Comparison of ENCODE assay signal across 2 cellular contexts in the genomic region with DNA sequence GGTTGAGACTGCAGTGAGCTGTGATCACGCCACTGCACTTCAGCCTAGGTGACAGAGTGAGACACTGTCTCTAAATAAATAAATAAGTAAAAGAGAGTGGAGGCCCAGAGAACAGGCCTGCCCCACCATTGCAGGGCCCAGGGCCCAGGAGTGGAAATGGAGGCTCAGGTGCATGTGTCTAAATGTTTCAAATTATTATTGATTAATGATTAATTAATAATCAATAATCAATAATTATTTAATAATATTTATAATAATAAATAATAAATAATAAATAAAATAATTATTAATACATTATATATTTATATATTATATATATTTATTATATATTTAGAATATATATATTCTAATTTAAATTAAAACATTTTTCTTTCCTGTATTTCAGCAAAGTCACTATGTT.
TF ChIP-seq lines count a peak whose summit lies in the region.

No MANE protein-coding gene starts in this region.

TF ChIP-seq in HCT116, 20 proteins besides CTCF, POLR2A, EP300 and RAD21 (continued from another document):
- TF ChIP-seq, protein P1, sequence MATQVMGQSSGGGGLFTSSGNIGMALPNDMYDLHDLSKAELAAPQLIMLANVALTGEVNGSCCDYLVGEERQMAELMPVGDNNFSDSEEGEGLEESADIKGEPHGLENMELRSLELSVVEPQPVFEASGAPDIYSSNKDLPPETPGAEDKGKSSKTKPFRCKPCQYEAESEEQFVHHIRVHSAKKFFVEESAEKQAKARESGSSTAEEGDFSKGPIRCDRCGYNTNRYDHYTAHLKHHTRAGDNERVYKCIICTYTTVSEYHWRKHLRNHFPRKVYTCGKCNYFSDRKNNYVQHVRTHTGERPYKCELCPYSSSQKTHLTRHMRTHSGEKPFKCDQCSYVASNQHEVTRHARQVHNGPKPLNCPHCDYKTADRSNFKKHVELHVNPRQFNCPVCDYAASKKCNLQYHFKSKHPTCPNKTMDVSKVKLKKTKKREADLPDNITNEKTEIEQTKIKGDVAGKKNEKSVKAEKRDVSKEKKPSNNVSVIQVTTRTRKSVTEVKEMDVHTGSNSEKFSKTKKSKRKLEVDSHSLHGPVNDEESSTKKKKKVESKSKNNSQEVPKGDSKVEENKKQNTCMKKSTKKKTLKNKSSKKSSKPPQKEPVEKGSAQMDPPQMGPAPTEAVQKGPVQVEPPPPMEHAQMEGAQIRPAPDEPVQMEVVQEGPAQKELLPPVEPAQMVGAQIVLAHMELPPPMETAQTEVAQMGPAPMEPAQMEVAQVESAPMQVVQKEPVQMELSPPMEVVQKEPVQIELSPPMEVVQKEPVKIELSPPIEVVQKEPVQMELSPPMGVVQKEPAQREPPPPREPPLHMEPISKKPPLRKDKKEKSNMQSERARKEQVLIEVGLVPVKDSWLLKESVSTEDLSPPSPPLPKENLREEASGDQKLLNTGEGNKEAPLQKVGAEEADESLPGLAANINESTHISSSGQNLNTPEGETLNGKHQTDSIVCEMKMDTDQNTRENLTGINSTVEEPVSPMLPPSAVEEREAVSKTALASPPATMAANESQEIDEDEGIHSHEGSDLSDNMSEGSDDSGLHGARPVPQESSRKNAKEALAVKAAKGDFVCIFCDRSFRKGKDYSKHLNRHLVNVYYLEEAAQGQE (IDR thresholded peaks at IDR 0.05; ENCODE audit: low read depth): no peak
- TF ChIP-seq, protein P2, sequence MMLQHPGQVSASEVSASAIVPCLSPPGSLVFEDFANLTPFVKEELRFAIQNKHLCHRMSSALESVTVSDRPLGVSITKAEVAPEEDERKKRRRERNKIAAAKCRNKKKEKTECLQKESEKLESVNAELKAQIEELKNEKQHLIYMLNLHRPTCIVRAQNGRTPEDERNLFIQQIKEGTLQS (IDR thresholded peaks at IDR 0.05): no peak
- TF ChIP-seq EZH2 (IDR thresholded peaks at IDR 0.05) (no peak), ZNF274 (IDR thresholded peaks at IDR 0.05; ENCODE audit: low read depth, low read length) (no peak), TCF7L2 (IDR thresholded peaks at IDR 0.05; ENCODE audit: borderline replicate concordance, extremely low read depth, insufficient read depth, insufficient read length) (no peak), EZH2phosphoT487 (IDR thresholded peaks at IDR 0.05; ENCODE audit: borderline replicate concordance) (no peak), JUND (IDR thresholded peaks at IDR 0.05) (no peak), EGR1 (IDR thresholded peaks at IDR 0.05; ENCODE audit: low read depth) (no peak), SP1 (IDR thresholded peaks at IDR 0.05; ENCODE audit: low read depth) (no peak), CBX3 (IDR thresholded peaks at IDR 0.05; ENCODE audit: low read depth) (no peak), ELF1 (IDR thresholded peaks at IDR 0.05; ENCODE audit: borderline replicate concordance, low read depth) (no peak), POLR2AphosphoS5 (IDR thresholded peaks at IDR 0.05; ENCODE audit: low read depth, low read length) (no peak), SRF (IDR thresholded peaks at IDR 0.05; ENCODE audit: low read depth) (no peak)
- TF ChIP-seq, protein P3, sequence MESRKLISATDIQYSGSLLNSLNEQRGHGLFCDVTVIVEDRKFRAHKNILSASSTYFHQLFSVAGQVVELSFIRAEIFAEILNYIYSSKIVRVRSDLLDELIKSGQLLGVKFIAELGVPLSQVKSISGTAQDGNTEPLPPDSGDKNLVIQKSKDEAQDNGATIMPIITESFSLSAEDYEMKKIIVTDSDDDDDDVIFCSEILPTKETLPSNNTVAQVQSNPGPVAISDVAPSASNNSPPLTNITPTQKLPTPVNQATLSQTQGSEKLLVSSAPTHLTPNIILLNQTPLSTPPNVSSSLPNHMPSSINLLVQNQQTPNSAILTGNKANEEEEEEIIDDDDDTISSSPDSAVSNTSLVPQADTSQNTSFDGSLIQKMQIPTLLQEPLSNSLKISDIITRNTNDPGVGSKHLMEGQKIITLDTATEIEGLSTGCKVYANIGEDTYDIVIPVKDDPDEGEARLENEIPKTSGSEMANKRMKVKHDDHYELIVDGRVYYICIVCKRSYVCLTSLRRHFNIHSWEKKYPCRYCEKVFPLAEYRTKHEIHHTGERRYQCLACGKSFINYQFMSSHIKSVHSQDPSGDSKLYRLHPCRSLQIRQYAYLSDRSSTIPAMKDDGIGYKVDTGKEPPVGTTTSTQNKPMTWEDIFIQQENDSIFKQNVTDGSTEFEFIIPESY (IDR thresholded peaks at IDR 0.05; ENCODE audit: extremely low read depth, insufficient replicate concordance, low read length): no peak
- TF ChIP-seq, protein P4, sequence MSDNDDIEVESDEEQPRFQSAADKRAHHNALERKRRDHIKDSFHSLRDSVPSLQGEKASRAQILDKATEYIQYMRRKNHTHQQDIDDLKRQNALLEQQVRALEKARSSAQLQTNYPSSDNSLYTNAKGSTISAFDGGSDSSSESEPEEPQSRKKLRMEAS (IDR thresholded peaks at IDR 0.05): no peak

TF ChIP-seq in K562, 482 proteins besides CTCF, POLR2A, EP300 and RAD21:
- TF ChIP-seq, protein P5, sequence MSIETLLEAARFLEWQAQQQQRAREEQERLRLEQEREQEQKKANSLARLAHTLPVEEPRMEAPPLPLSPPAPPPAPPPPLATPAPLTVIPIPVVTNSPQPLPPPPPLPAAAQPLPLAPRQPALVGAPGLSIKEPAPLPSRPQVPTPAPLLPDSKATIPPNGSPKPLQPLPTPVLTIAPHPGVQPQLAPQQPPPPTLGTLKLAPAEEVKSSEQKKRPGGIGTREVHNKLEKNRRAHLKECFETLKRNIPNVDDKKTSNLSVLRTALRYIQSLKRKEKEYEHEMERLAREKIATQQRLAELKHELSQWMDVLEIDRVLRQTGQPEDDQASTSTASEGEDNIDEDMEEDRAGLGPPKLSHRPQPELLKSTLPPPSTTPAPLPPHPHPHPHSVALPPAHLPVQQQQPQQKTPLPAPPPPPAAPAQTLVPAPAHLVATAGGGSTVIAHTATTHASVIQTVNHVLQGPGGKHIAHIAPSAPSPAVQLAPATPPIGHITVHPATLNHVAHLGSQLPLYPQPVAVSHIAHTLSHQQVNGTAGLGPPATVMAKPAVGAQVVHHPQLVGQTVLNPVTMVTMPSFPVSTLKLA (conservative IDR thresholded peaks at IDR 0.05): no peak
- TF ChIP-seq MCM7 (IDR thresholded peaks at IDR 0.05): peak in 1 of 2 experiments; percentile 74; a peak in 1 of 4 replicates
- TF ChIP-seq SAFB (IDR thresholded peaks at IDR 0.05; ENCODE audit: borderline replicate concordance, low read depth, low read length): no peak
- no peak for TF ChIP-seq DIDO1 (tag; IDR thresholded peaks at IDR 0.05; ENCODE audit: low read depth)
- TF ChIP-seq, protein P6, sequence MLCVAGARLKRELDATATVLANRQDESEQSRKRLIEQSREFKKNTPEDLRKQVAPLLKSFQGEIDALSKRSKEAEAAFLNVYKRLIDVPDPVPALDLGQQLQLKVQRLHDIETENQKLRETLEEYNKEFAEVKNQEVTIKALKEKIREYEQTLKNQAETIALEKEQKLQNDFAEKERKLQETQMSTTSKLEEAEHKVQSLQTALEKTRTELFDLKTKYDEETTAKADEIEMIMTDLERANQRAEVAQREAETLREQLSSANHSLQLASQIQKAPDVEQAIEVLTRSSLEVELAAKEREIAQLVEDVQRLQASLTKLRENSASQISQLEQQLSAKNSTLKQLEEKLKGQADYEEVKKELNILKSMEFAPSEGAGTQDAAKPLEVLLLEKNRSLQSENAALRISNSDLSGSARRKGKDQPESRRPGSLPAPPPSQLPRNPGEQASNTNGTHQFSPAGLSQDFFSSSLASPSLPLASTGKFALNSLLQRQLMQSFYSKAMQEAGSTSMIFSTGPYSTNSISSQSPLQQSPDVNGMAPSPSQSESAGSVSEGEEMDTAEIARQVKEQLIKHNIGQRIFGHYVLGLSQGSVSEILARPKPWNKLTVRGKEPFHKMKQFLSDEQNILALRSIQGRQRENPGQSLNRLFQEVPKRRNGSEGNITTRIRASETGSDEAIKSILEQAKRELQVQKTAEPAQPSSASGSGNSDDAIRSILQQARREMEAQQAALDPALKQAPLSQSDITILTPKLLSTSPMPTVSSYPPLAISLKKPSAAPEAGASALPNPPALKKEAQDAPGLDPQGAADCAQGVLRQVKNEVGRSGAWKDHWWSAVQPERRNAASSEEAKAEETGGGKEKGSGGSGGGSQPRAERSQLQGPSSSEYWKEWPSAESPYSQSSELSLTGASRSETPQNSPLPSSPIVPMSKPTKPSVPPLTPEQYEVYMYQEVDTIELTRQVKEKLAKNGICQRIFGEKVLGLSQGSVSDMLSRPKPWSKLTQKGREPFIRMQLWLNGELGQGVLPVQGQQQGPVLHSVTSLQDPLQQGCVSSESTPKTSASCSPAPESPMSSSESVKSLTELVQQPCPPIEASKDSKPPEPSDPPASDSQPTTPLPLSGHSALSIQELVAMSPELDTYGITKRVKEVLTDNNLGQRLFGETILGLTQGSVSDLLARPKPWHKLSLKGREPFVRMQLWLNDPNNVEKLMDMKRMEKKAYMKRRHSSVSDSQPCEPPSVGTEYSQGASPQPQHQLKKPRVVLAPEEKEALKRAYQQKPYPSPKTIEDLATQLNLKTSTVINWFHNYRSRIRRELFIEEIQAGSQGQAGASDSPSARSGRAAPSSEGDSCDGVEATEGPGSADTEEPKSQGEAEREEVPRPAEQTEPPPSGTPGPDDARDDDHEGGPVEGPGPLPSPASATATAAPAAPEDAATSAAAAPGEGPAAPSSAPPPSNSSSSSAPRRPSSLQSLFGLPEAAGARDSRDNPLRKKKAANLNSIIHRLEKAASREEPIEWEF (CRISPR knock-in tag; IDR thresholded peaks at IDR 0.05): peak; percentile 99
- TF ChIP-seq, protein P7, sequence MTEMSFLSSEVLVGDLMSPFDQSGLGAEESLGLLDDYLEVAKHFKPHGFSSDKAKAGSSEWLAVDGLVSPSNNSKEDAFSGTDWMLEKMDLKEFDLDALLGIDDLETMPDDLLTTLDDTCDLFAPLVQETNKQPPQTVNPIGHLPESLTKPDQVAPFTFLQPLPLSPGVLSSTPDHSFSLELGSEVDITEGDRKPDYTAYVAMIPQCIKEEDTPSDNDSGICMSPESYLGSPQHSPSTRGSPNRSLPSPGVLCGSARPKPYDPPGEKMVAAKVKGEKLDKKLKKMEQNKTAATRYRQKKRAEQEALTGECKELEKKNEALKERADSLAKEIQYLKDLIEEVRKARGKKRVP (CRISPR knock-in tag; IDR thresholded peaks at IDR 0.05): no peak
- no peak for TF ChIP-seq CCAR2 (IDR thresholded peaks at IDR 0.05; ENCODE audit: low read depth, low read length)
- TF ChIP-seq HNRNPK (IDR thresholded peaks at IDR 0.05; ENCODE audit: low read depth, low read length, poor library complexity, severe bottlenecking): no peak
- no peak for TF ChIP-seq MEF2A (IDR thresholded peaks at IDR 0.05; ENCODE audit: control insufficient read depth, low read depth, low read length)
- TF ChIP-seq KLF16 (IDR thresholded peaks at IDR 0.05): no peak
- TF ChIP-seq DACH1 (IDR thresholded peaks at IDR 0.05; ENCODE audit: partially characterized antibody): peak; percentile 85
- TF ChIP-seq NR1H2 (CRISPR knock-in tag; IDR thresholded peaks at IDR 0.05): no peak
